Comparison of ENCODE assay signal across 22 cellular contexts in genomic region chr9:129979346-129979745, GRCh38.
DNase-seq lines count a peak whose midpoint lies in the region; ATAC-seq and TF ChIP-seq lines count a peak whose summit lies in the region.
"Had no signal": no experiment of that assay in that cellular context is flagged by ENCODE, and none has a peak within 500 bp of the region (broad histone marks: within the 10 kb centered on the region; RNA-seq: fewer than 3 reads in every experiment).

No MANE protein-coding gene starts in this region.

- H3K4me3 ChIP-seq in esophagus muscularis mucosa = no peak overlapping the region
- no peak overlapping the region for H3K4me3 ChIP-seq in sigmoid colon
- H3K4me3 ChIP-seq: colonic mucosa, left lung, vagina had no signal

- no peak overlapping the region for H3K4me3 Mint-ChIP-seq in activated T-cell treated with anti-CD3 and anti-CD28 coated beads, Interleukin-2, amount 50 U/mL, for 72 hours
- H3K4me3 Mint-ChIP-seq in T-helper 17 cell = no peak overlapping the region
- H3K4me3 Mint-ChIP-seq: CD8-positive, alpha-beta T cell; mesothelial cell of epicardium; nephron progenitor cell had no signal

- H3K9me3 ChIP-seq in T-helper 17 cell (ENCODE audit: control insufficient read depth, low read length, poor library complexity, severe bottlenecking) (no peaks in the 10 kb centered on the region), esophagus muscularis mucosa (no peaks in the 10 kb centered on the region), sigmoid colon (no peaks in the 10 kb centered on the region)
- H3K9me3 ChIP-seq: colonic mucosa, left lung, vagina had no signal

- ATAC-seq in activated T-cell treated with anti-CD3 and anti-CD28 coated beads, Interleukin-2, amount 50 U/mL, for 72 hours (replicated peaks in 1 of 2) = no peak
- no peak for ATAC-seq in T-helper 17 cell
- no peak for ATAC-seq in activated CD4-positive, CD25-positive, alpha-beta regulatory T cell treated with anti-CD3 and anti-CD28 coated beads, Interleukin-2, amount 50 U/mL, for 24 hours
- ATAC-seq: CD8-positive, alpha-beta T cell; left lung had no signal

- H3K4me1 Mint-ChIP-seq in activated T-cell treated with anti-CD3 and anti-CD28 coated beads, Interleukin-2, amount 50 U/mL, for 72 hours (ENCODE audit: low read depth) = peaks cover 40% of the 10 kb centered on the region
- H3K4me1 Mint-ChIP-seq in T-helper 17 cell = peaks cover 19% of the 10 kb centered on the region
- H3K4me1 Mint-ChIP-seq: mesothelial cell of epicardium, nephron progenitor cell had no signal

- H3K36me3 ChIP-seq in esophagus muscularis mucosa (peaks cover 22 to 46% (median 26%) of the 10 kb centered on the region in 4 donors), sigmoid colon (peaks cover 0 to 46% (median 23%) of the 10 kb centered on the region in 4 donors)
- H3K36me3 ChIP-seq: colonic mucosa had no signal

- peaks cover 12 to 50% of the 10 kb centered on the region in 2 donors for H3K36me3 Mint-ChIP-seq in activated T-cell treated with anti-CD3 and anti-CD28 coated beads, Interleukin-2, amount 50 U/mL, for 72 hours (ENCODE audit: insufficient read depth in 2 of 2)
- H3K36me3 Mint-ChIP-seq in T-helper 17 cell (ENCODE audit: low read depth) = peaks cover 6% of the 10 kb centered on the region

- intact Hi-C loops in esophagus muscularis mucosa (cut with DNase I) = no loop called here
- intact Hi-C loops in sigmoid colon (cut with DNase I) = no loop called here

- no peak for TF ChIP-seq POLR2A in esophagus muscularis mucosa (IDR thresholded peaks at IDR 0.05; ENCODE audit: low read depth)
- TF ChIP-seq POLR2A in sigmoid colon (IDR thresholded peaks at IDR 0.05) = no peak
- no peak for TF ChIP-seq POLR2A in erythroblast (IDR thresholded peaks at IDR 0.05; ENCODE audit: low read length)

- no peaks in the 10 kb centered on the region for H3K27me3 Mint-ChIP-seq in activated T-cell treated with anti-CD3 and anti-CD28 coated beads, Interleukin-2, amount 50 U/mL, for 72 hours (ENCODE audit: low read depth)
- H3K27me3 Mint-ChIP-seq in T-helper 17 cell = no peaks in the 10 kb centered on the region

- WGBS in esophagus muscularis mucosa = 83% methylated on average over 6 of the region's 6 CpGs
- WGBS in sigmoid colon, 2 donors = 88 to 93% methylated on average over 6 of the region's 6 CpGs

- H3K27me3 ChIP-seq in esophagus muscularis mucosa = no peaks in the 10 kb centered on the region
- no peaks in the 10 kb centered on the region for H3K27me3 ChIP-seq in sigmoid colon
- H3K27me3 ChIP-seq: brain microvascular endothelial cell, colonic mucosa, left lung, vagina had no signal

- DNase-seq in activated T-cell treated with anti-CD3 and anti-CD28 coated beads, Interleukin-2, amount 50 U/mL, for 72 hours = no peak
- DNase-seq in activated T-cell treated with anti-CD3 and anti-CD28 coated beads for 4 hours (no peak), T-helper 17 cell (no peak), esophagus muscularis mucosa (ENCODE audit: extremely low spot score) (no peak), sigmoid colon (no peak), erythroblast (lab: John Stamatoyannopoulos, UW) (no peak), MV-4-11 (lab: John Stamatoyannopoulos, UW) (no peak)
- DNase-seq: activated CD4-positive, alpha-beta T cell treated with anti-CD3 and anti-CD28 coated beads, Interleukin-2, amount 50 U/mL, for 4 hours; brain microvascular endothelial cell; CD8-positive, alpha-beta T cell; colonic mucosa; GOT3; left lung; NCI-H1092; NCI-H2029 treated with DMSO at 0.1 percent for 48 hours; NCI-H345; nephron progenitor cell; posterior cingulate gyrus; SHP77 had no signal

- H3K4me1 ChIP-seq in esophagus muscularis mucosa = peaks cover 0 to 74% (median 66%) of the 10 kb centered on the region in 4 donors
- peaks cover 0 to 15% (median 10%) of the 10 kb centered on the region in 4 donors for H3K4me1 ChIP-seq in sigmoid colon
- H3K4me1 ChIP-seq: colonic mucosa had no signal

- no peaks in the 10 kb centered on the region for H3K9me3 Mint-ChIP-seq in activated T-cell treated with anti-CD3 and anti-CD28 coated beads, Interleukin-2, amount 50 U/mL, for 72 hours
- H3K9me3 Mint-ChIP-seq: CD8-positive, alpha-beta T cell; mesothelial cell of epicardium had no signal

- no peak for TF ChIP-seq CTCF in esophagus muscularis mucosa (IDR thresholded peaks at IDR 0.05)
- TF ChIP-seq CTCF in sigmoid colon (IDR thresholded peaks at IDR 0.05) = no peak

- peak overlapping the region; percentile 90 for H3K27ac Mint-ChIP-seq in activated T-cell treated with anti-CD3 and anti-CD28 coated beads, Interleukin-2, amount 50 U/mL, for 72 hours
- H3K27ac Mint-ChIP-seq in T-helper 17 cell = peak overlapping the region; percentile 66
- H3K27ac Mint-ChIP-seq: mesothelial cell of epicardium, nephron progenitor cell had no signal

- TF ChIP-seq EP300 in esophagus muscularis mucosa (IDR thresholded peaks at IDR 0.05) (no peak), sigmoid colon (IDR thresholded peaks at IDR 0.05) (no peak)

- H3K27ac ChIP-seq in esophagus muscularis mucosa (replicated peaks in 1 of 4) = peak overlapping the region; percentile 64 to 76 (median 73)
- peak overlapping the region in 3 of 4 donors; percentile 17 to 34 (median 21) for H3K27ac ChIP-seq in sigmoid colon
- H3K27ac ChIP-seq: brain microvascular endothelial cell, colonic mucosa, left lung, vagina had no signal
